ENCODE assay signal across 3 cellular contexts in genomic region chr12:114713466-114714215, GRCh38.
TF ChIP-seq lines count a peak whose summit lies in the region.

No MANE protein-coding gene starts in this region.

TF ChIP-seq in HEK293, 187 proteins besides CTCF, POLR2A, EP300 and RAD21:
- TF ChIP-seq ZNF394 (tag by site-specific recombination; IDR thresholded peaks at IDR 0.05; ENCODE audit: borderline replicate concordance) (no peak), RBAK (tag by site-specific recombination; IDR thresholded peaks at IDR 0.05) (peak; percentile 96), TRIM28 (IDR thresholded peaks at IDR 0.05; ENCODE audit: borderline replicate concordance, low read length) (peak; percentile 65; the same call in 1 of the 2 replicates)

TF ChIP-seq in K562, 482 proteins besides CTCF, POLR2A, EP300 and RAD21:
- TF ChIP-seq TFE3 (CRISPR knock-in tag; IDR thresholded peaks at IDR 0.05) (peak; percentile 41; the same call in 1 of the 2 replicates), CXXC5 (CRISPR knock-in tag; IDR thresholded peaks at IDR 0.05) (no peak), EZH2 (IDR thresholded peaks at IDR 0.05; ENCODE audit: borderline replicate concordance, low read depth, low read length) (no peak)

TF ChIP-seq in HepG2, 621 proteins besides CTCF, POLR2A, EP300 and RAD21:
- TF ChIP-seq BORCS8-MEF2B (CRISPR knock-in tag; IDR thresholded peaks at IDR 0.05) = no peak
- TF ChIP-seq USF2 (IDR thresholded peaks at IDR 0.05; ENCODE audit: low read depth, low read length) = 0 out of 2 replicates have a peak, but pooled peaks have one; percentile 3
- TF ChIP-seq USF2 (CRISPR knock-in tag; IDR thresholded peaks at IDR 0.05; ENCODE audit: borderline replicate concordance) = peak; percentile 44; the same call in 1 of the 2 replicates
- no peak for TF ChIP-seq ZBTB46 (CRISPR knock-in tag; IDR thresholded peaks at IDR 0.05; ENCODE audit: borderline replicate concordance)
- no peak for TF ChIP-seq ZNF10 (CRISPR knock-in tag; IDR thresholded peaks at IDR 0.05; ENCODE audit: borderline replicate concordance, low read depth)
- TF ChIP-seq ZNF362 (CRISPR knock-in tag; IDR thresholded peaks at IDR 0.05; ENCODE audit: borderline replicate concordance) = peak; percentile 52; the same call in 1 of the 2 replicates
- 0 out of 2 replicates have a peak, but pooled peaks have one; percentile 29 for TF ChIP-seq ZMYM3 (CRISPR knock-in tag; IDR thresholded peaks at IDR 0.05)
- TF ChIP-seq GLI4 (CRISPR knock-in tag; IDR thresholded peaks at IDR 0.05; ENCODE audit: borderline replicate concordance) = no peak
- TF ChIP-seq NCOA5 (CRISPR knock-in tag; IDR thresholded peaks at IDR 0.05) = no peak
- TF ChIP-seq ZNF431 (CRISPR knock-in tag; IDR thresholded peaks at IDR 0.05; ENCODE audit: borderline replicate concordance, low read depth) = no peak
- TF ChIP-seq NFYB (CRISPR knock-in tag; IDR thresholded peaks at IDR 0.05) = 0 out of 2 replicates have a peak, but pooled peaks have one; percentile 42
- TF ChIP-seq IKZF5 (CRISPR knock-in tag; IDR thresholded peaks at IDR 0.05) = no peak
- peak; percentile 66 for TF ChIP-seq CEBPG (CRISPR knock-in tag; IDR thresholded peaks at IDR 0.05)
- TF ChIP-seq ZNF512B (CRISPR knock-in tag; IDR thresholded peaks at IDR 0.05; ENCODE audit: borderline replicate concordance) = no peak
- TF ChIP-seq KDM5A (IDR thresholded peaks at IDR 0.05; ENCODE audit: borderline replicate concordance, low read length) = no peak
- no peak for TF ChIP-seq TCF12 (IDR thresholded peaks at IDR 0.05)
- no peak for TF ChIP-seq TCF12 (CRISPR knock-in tag; IDR thresholded peaks at IDR 0.05)
- TF ChIP-seq ZBTB26 (CRISPR knock-in tag; IDR thresholded peaks at IDR 0.05; ENCODE audit: borderline replicate concordance) = no peak
- no peak for TF ChIP-seq ZNF660 (CRISPR knock-in tag; IDR thresholded peaks at IDR 0.05; ENCODE audit: borderline replicate concordance, low read depth)
- TF ChIP-seq KLF9 (CRISPR knock-in tag; IDR thresholded peaks at IDR 0.05; ENCODE audit: low read depth) = no peak
- TF ChIP-seq NFYC (CRISPR knock-in tag; IDR thresholded peaks at IDR 0.05) = peak; percentile 70
- TF ChIP-seq ZNF646 (CRISPR knock-in tag; IDR thresholded peaks at IDR 0.05) = no peak
- 0 out of 2 replicates have a peak, but pooled peaks have one; percentile 29 for TF ChIP-seq POGZ (CRISPR knock-in tag; IDR thresholded peaks at IDR 0.05)
- TF ChIP-seq RAD51 (IDR thresholded peaks at IDR 0.05; ENCODE audit: borderline replicate concordance) = peak; percentile 24; the same call in 1 of the 2 replicates
- no peak for TF ChIP-seq NFATC3 (CRISPR knock-in tag; IDR thresholded peaks at IDR 0.05)
- TF ChIP-seq ZNF761 (CRISPR knock-in tag; conservative IDR thresholded peaks at IDR 0.05) = no peak
- TF ChIP-seq RBAK (CRISPR knock-in tag; IDR thresholded peaks at IDR 0.05) = peak; percentile 99
- TF ChIP-seq U2AF1 (optimal IDR thresholded peaks at IDR 0.05; ENCODE audit: low read depth, low read length) = no peak
- no peak for TF ChIP-seq ZNF354B (CRISPR knock-in tag; IDR thresholded peaks at IDR 0.05)
- peak; percentile 90; the same call in 1 of the 2 replicates for TF ChIP-seq ZNF44 (CRISPR knock-in tag; IDR thresholded peaks at IDR 0.05)
- TF ChIP-seq SAP130 (CRISPR knock-in tag; IDR thresholded peaks at IDR 0.05; ENCODE audit: low read depth) = no peak
- TF ChIP-seq ZMYM4 (CRISPR knock-in tag; IDR thresholded peaks at IDR 0.05) = peak; percentile 15; the same call in 1 of the 2 replicates
